In the genomic region with DNA sequence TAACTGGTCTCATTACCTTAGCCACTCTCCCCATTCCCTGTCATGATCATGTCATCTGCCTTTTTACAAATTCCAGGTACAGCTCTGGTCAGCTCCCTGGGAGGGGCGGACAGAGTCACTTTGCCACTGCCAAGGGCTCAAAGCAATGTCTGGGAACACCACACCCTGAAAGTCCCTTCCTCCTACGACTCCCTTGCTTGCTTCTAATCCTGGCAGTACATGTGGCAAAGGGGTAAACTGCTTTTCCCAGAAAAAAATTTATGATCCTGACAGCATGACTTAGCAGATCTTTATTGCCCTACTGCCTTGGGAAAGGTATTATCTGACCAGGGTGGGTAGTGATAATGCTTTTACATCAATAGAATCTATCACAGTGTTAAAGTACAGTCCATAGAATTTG, we compare ENCODE assay signal across 29 cellular contexts.
"Had no signal": no experiment of that assay in that cellular context is flagged by ENCODE, and none has a peak within 500 bp of the region (broad histone marks: within the 10 kb centered on the region; RNA-seq: fewer than 3 reads in every experiment).

No MANE protein-coding gene starts in this region.

- H3K9me3 Mint-ChIP-seq: activated CD4-positive, alpha-beta T cell treated with anti-CD3 and anti-CD28 coated beads, Interleukin-2, amount 10 ng/mL, durations not matched to agents 7 days and 5 days; activated CD8-positive, alpha-beta T cell treated with anti-CD3 and anti-CD28 coated beads for 36 hours; activated T-helper 17 cell treated with anti-CD3 and anti-CD28 coated beads, Interleukin-2, amount 50 U/mL, for 72 hours; nephron had no signal

- H3K36me3 ChIP-seq: brain microvascular endothelial cell, gastrocnemius medialis, pancreas, right atrium auricular region, spleen, thoracic aorta had no signal

- H3K4me1 ChIP-seq: gastrocnemius medialis, psoas muscle, spleen had no signal

- H3K9me3 ChIP-seq: gastrocnemius medialis, pancreas, psoas muscle, right atrium auricular region, spleen, thoracic aorta had no signal

- H3K27me3 Mint-ChIP-seq: activated CD4-positive, alpha-beta T cell treated with anti-CD3 and anti-CD28 coated beads, Interleukin-2, amount 10 ng/mL, durations not matched to agents 7 days and 5 days; stimulated activated naive CD8-positive, alpha-beta T cell treated with anti-CD3 and anti-CD28 coated beads, Interleukin-15, Interleukin-2, amounts not matched to agents 100 ng/mL and 50 ng/mL, for 24 hours had no signal

- H3K27me3 ChIP-seq: brain microvascular endothelial cell, gastrocnemius medialis, right atrium auricular region, spleen had no signal

- ATAC-seq: activated CD8-positive, alpha-beta T cell treated with anti-CD3 and anti-CD28 coated beads for 36 hours; activated T-cell treated with anti-CD3 and anti-CD28 coated beads, Interleukin-2, amount 50 U/mL, for 4 hours; activated T-helper 17 cell treated with anti-CD3 and anti-CD28 coated beads, Interleukin-2, amount 50 U/mL, for 72 hours; effector memory CD8-positive, alpha-beta T cell; gastrocnemius medialis; left lobe of liver; pancreas; psoas muscle; stimulated activated effector memory CD8-positive, alpha-beta T cell treated with anti-CD3 and anti-CD28 coated beads, Interleukin-12 subunit alpha, Interleukin-12 subunit beta, amount 100 ng/mL, for 72 hours; WTC11 had no signal

- H3K4me1 Mint-ChIP-seq: activated CD4-positive, alpha-beta T cell treated with anti-CD3 and anti-CD28 coated beads, Interleukin-2, amount 10 ng/mL, durations not matched to agents 7 days and 5 days; activated T-helper 17 cell treated with anti-CD3 and anti-CD28 coated beads, Interleukin-2, amount 50 U/mL, for 72 hours; stimulated activated effector memory CD8-positive, alpha-beta T cell treated with anti-CD3 and anti-CD28 coated beads, Interleukin-12 subunit alpha, Interleukin-12 subunit beta, amount 100 ng/mL, for 72 hours; WTC11 had no signal

- H3K36me3 Mint-ChIP-seq: stimulated activated effector memory CD8-positive, alpha-beta T cell treated with anti-CD3 and anti-CD28 coated beads, Interleukin-12 subunit alpha, Interleukin-12 subunit beta, amount 100 ng/mL, for 72 hours; WTC11 had no signal

- H3K4me3 Mint-ChIP-seq: activated CD4-positive, alpha-beta T cell treated with anti-CD3 and anti-CD28 coated beads, Interleukin-2, amount 10 ng/mL, durations not matched to agents 7 days and 5 days; activated CD8-positive, alpha-beta T cell treated with anti-CD3 and anti-CD28 coated beads for 36 hours; activated T-cell treated with anti-CD3 and anti-CD28 coated beads, Interleukin-2, amount 50 U/mL, for 4 hours; activated T-helper 17 cell treated with anti-CD3 and anti-CD28 coated beads, Interleukin-2, amount 50 U/mL, for 72 hours; effector memory CD8-positive, alpha-beta T cell; nephron; stimulated activated effector memory CD8-positive, alpha-beta T cell treated with anti-CD3 and anti-CD28 coated beads, Interleukin-12 subunit alpha, Interleukin-12 subunit beta, amount 100 ng/mL, for 72 hours; stimulated activated naive CD8-positive, alpha-beta T cell treated with anti-CD3 and anti-CD28 coated beads, Interleukin-15, Interleukin-2, amounts not matched to agents 100 ng/mL and 50 ng/mL, for 24 hours; WTC11 had no signal

- H3K27ac ChIP-seq: brain microvascular endothelial cell, gastrocnemius medialis, pancreas, psoas muscle, right atrium auricular region, spleen, thoracic aorta had no signal

- H3K27ac Mint-ChIP-seq: activated CD4-positive, alpha-beta T cell treated with anti-CD3 and anti-CD28 coated beads, Interleukin-2, amount 10 ng/mL, durations not matched to agents 7 days and 5 days; activated CD8-positive, alpha-beta T cell treated with anti-CD3 and anti-CD28 coated beads for 36 hours; activated T-helper 17 cell treated with anti-CD3 and anti-CD28 coated beads, Interleukin-2, amount 50 U/mL, for 72 hours; effector memory CD8-positive, alpha-beta T cell; stimulated activated effector memory CD8-positive, alpha-beta T cell treated with anti-CD3 and anti-CD28 coated beads, Interleukin-12 subunit alpha, Interleukin-12 subunit beta, amount 100 ng/mL, for 72 hours; stimulated activated naive CD8-positive, alpha-beta T cell treated with anti-CD3 and anti-CD28 coated beads, Interleukin-15, Interleukin-2, amounts not matched to agents 100 ng/mL and 50 ng/mL, for 24 hours; WTC11 had no signal

- H3K4me3 ChIP-seq: gastrocnemius medialis, lung, pancreas, psoas muscle, right atrium auricular region, spleen, thoracic aorta had no signal

- DNase-seq: activated CD4-positive, alpha-beta T cell treated with anti-CD3 and anti-CD28 coated beads for 1 hour; activated CD4-positive, alpha-beta T cell treated with anti-CD3 and anti-CD28 coated beads, Interleukin-2, amount 10 ng/mL, durations not matched to agents 7 days and 5 days; activated CD8-positive, alpha-beta T cell treated with anti-CD3 and anti-CD28 coated beads for 36 hours; activated gamma-delta T cell treated with Interleukin-2 at 50 U/mL for 16 hours; activated naive CD4-positive, alpha-beta T cell treated with anti-CD3 and anti-CD28 coated beads, Interleukin-2, amount 50 U/mL, for 16 hours; activated T-cell treated with anti-CD3 and anti-CD28 coated beads, Interleukin-2, amount 50 U/mL, for 4 hours; amniotic stem cell; brain microvascular endothelial cell; cortex of kidney; effector memory CD8-positive, alpha-beta T cell; erythroblast; gastrocnemius medialis; hippocampal formation; kidney; mesendoderm; pancreas; psoas muscle; spleen; stimulated activated CD4-positive, alpha-beta T cell treated with anti-CD3 and anti-CD28 coated beads, Interleukin-4, amount 100 ng/mL, for 24 hours; T-helper 2 cell had no signal
